ENCODE assay signal across 15 cellular contexts in the genomic region with DNA sequence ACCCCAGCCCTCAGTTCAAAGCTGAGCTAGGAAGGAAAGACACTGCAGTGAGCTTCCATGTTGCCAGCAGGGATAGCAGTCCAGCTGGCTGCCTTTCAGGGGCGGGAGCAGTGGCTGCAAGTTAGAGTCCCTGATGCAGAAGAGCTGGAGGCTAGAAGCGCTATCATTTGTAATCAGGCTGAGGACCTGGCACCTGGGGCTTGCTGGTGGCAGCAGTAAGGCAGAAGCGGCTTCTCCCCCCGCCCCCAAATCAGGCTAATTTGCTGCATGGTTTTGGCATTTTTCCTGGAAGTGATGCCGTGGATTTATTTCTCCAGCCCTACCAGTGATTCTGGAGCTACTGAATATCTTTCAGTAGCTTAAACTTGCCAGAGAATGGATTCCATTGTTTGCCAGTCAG.
DNase-seq lines count a peak whose midpoint lies in the region; ATAC-seq, FAIRE-seq and TF ChIP-seq lines count a peak whose summit lies in the region.
"Had no signal": no experiment of that assay in that cellular context is flagged by ENCODE, and none has a peak within 500 bp of the region (broad histone marks: within the 10 kb centered on the region; RNA-seq: fewer than 3 reads in every experiment).

No MANE protein-coding gene starts in this region.

- peak; percentile 24 for DNase-seq in COR-L47 (lab: John Stamatoyannopoulos, UW)
- DNase-seq in IMR-90, result peak; percentile 6
- DNase-seq in H1 (ENCODE audit: low read depth in 1 of 2, low spot score in 2 of 2), result no peak
- peak; percentile 2 for DNase-seq in neural progenitor cell (ENCODE audit: low spot score)
- no peak for DNase-seq in hepatocyte (ENCODE audit: low spot score)
- DNase-seq in left lung, result no peak
- DNase-seq in WERI-Rb-1, result no peak
- DNase-seq: activated CD4-positive, alpha-beta T cell treated with anti-CD3 and anti-CD28 coated beads for 36 hours; activated CD8-positive, alpha-beta memory T cell treated with anti-CD3 and anti-CD28 coated beads, Interleukin-2, amount 50 U/mL, for 4 hours; activated naive CD4-positive, alpha-beta T cell treated with Interleukin-2 at 50 U/mL for 16 hours; DMS79; naive thymus-derived CD8-positive, alpha-beta T cell; T-helper 17 cell had no signal

- WGBS in IMR-90 (ENCODE audit: extremely low coverage in 2 of 2, insufficient read length in 1 of 2), 2 experiments, result 25% methylated on average over 2 of the region's 5 CpGs; no CpG with 5 or more reads in 1 of the 2 experiments
- 81% methylated on average over 4 of the region's 5 CpGs; no CpG with 5 or more reads in 1 of the 2 experiments for WGBS in H1 (ENCODE audit: extremely low coverage in 1 of 2, insufficient coverage in 1 of 2, insufficient read length in 1 of 2, insufficient replicate concordance in 2 of 2, low coverage in 1 of 2, low lambda C conversion rate in 2 of 2, missing lambda C conversion rate in 1 of 2), 2 experiments
- whole genome bisulfite sequencing in hepatocyte (ENCODE audit: low lambda C conversion rate, missing lambda C conversion rate), result 61% methylated on average over 5 of the region's 5 CpGs

- no peak overlapping the region for H3K9ac ChIP-seq in IMR-90 (ENCODE audit: low read depth, low read length)
- no peak overlapping the region for H3K9ac ChIP-seq in H1 (replicated peaks in 1 of 4; ENCODE audit: extremely low read depth in 1 of 4, low read depth in 3 of 4, low read length in 3 of 4)
- H3K9ac ChIP-seq in neural progenitor cell, result no peak overlapping the region
- H3K9ac ChIP-seq: BLaER1 had no signal

- H2AK9ac ChIP-seq in IMR-90 (replicated peaks; ENCODE audit: low read depth, low read length, poor library complexity), result no peak overlapping the region

- TF ChIP-seq POLR2A in IMR-90 (IDR thresholded peaks at IDR 0.05; ENCODE audit: low read depth, low read length) (no peak), H1 (IDR thresholded peaks at IDR 0.05; ENCODE audit: control extremely low read depth in 1 of 2, low read depth in 2 of 2, low read length in 2 of 2) (no peak)

- no peak overlapping the region for H4K91ac ChIP-seq in IMR-90 (ENCODE audit: insufficient read depth, low read depth, low read length)
- H4K91ac ChIP-seq in H1 (replicated peaks; ENCODE audit: insufficient read length, low read length), result no peak overlapping the region

- no peaks in the 10 kb centered on the region for H3K4me1 Mint-ChIP-seq in neural progenitor cell
- H3K4me1 Mint-ChIP-seq: activated CD4-positive, alpha-beta T cell treated with anti-CD3 and anti-CD28 coated beads for 36 hours; brain; naive thymus-derived CD8-positive, alpha-beta T cell; T-helper 17 cell had no signal

- no peak overlapping the region for H2AK5ac ChIP-seq in IMR-90 (ENCODE audit: low read depth, low read length)
- H2AK5ac ChIP-seq in H1 (ENCODE audit: low read depth, low read length), result no peak overlapping the region

- no peaks in the 10 kb centered on the region for H3K27me3 ChIP-seq in IMR-90 (ENCODE audit: control insufficient read depth, insufficient read depth, low read length)
- H3K27me3 ChIP-seq in H1 (replicated peaks in 1 of 4; ENCODE audit: control insufficient read depth in 3 of 4, extremely low read depth in 1 of 4, insufficient read depth in 3 of 4, low read length in 3 of 4), result no peaks in the 10 kb centered on the region
- no peaks in the 10 kb centered on the region for H3K27me3 ChIP-seq in neural progenitor cell
- no peaks in the 10 kb centered on the region for H3K27me3 ChIP-seq in hepatocyte
- H3K27me3 ChIP-seq in left lung, result no peaks in the 10 kb centered on the region
- H3K27me3 ChIP-seq in WERI-Rb-1 (ENCODE audit: insufficient read depth, low read depth, severe bottlenecking), result peaks cover 2% of the 10 kb centered on the region

- H3F3A ChIP-seq in neural progenitor cell (ENCODE audit: low read depth), result no peaks in the 10 kb centered on the region

- H3K27me3 Mint-ChIP-seq in neural progenitor cell (ENCODE audit: insufficient read depth, low read depth), result peaks cover 4% of the 10 kb centered on the region
- H3K27me3 Mint-ChIP-seq: activated CD4-positive, alpha-beta T cell treated with anti-CD3 and anti-CD28 coated beads for 36 hours; brain; naive thymus-derived CD8-positive, alpha-beta T cell; T-helper 17 cell had no signal

- TF ChIP-seq RAD21 in IMR-90 (IDR thresholded peaks at IDR 0.05; ENCODE audit: low read length), result no peak
- no peak for TF ChIP-seq RAD21 in H1 (IDR thresholded peaks at IDR 0.05 in 1 of 2, conservative IDR thresholded peaks at IDR 0.05 in 1 of 2; ENCODE audit: low read depth in 2 of 2, low read length in 2 of 2)

- H3K4me3 ChIP-seq in IMR-90 (ENCODE audit: insufficient read depth, low read depth, low read length), result no peak overlapping the region
- no peak overlapping the region for H3K4me3 ChIP-seq in H1 (ENCODE audit: extremely low read depth in 1 of 4, insufficient read depth in 2 of 4, low read depth in 3 of 4, low read length in 4 of 4)
- H3K4me3 ChIP-seq in neural progenitor cell, result no peak overlapping the region
- H3K4me3 ChIP-seq in hepatocyte, result no peak overlapping the region
- H3K4me3 ChIP-seq in left lung, result no peak overlapping the region
- H3K4me3 ChIP-seq in WERI-Rb-1 (ENCODE audit: low read depth, low read length), result no peak overlapping the region
- H3K4me3 ChIP-seq: BLaER1 had no signal

- H3K9me3 ChIP-seq in IMR-90 (ENCODE audit: control insufficient read depth, insufficient read depth, low read length) (peaks cover 2% of the 10 kb centered on the region; the same call in 1 of the 2 replicates), H1 (ENCODE audit: insufficient read depth in 2 of 2, low read depth in 1 of 2, low read length in 1 of 2) (no peaks in the 10 kb centered on the region), neural progenitor cell (ENCODE audit: low read depth) (peaks cover 6% of the 10 kb centered on the region), hepatocyte (ENCODE audit: low read depth) (no peaks in the 10 kb centered on the region), left lung (no peaks in the 10 kb centered on the region), WERI-Rb-1 (ENCODE audit: severe bottlenecking) (no peaks in the 10 kb centered on the region)

- no peak for TF ChIP-seq EP300 in H1 (IDR thresholded peaks at IDR 0.05; ENCODE audit: borderline replicate concordance in 1 of 2, low read depth in 2 of 2, low read length in 2 of 2)

- no peak overlapping the region for H2BK12ac ChIP-seq in H1 (ENCODE audit: low read depth, low read length)

- no peak overlapping the region for H2BK5ac ChIP-seq in IMR-90 (ENCODE audit: low read depth, low read length, poor library complexity, severe bottlenecking)
- H2BK5ac ChIP-seq in H1 (ENCODE audit: low read depth, low read length), result no peak overlapping the region

- dilution Hi-C loops in IMR-90 (cut with HindIII; ENCODE audit: low sequenced_read_pairs, unreplicated experiment), result no loop called here

- H2BK15ac ChIP-seq in IMR-90 (ENCODE audit: low read depth, low read length), result no peak overlapping the region
- no peak overlapping the region for H2BK15ac ChIP-seq in H1 (ENCODE audit: low read length)

- no peak overlapping the region for H3K27ac Mint-ChIP-seq in neural progenitor cell
- H3K27ac Mint-ChIP-seq: activated CD4-positive, alpha-beta T cell treated with anti-CD3 and anti-CD28 coated beads for 36 hours; brain; naive thymus-derived CD8-positive, alpha-beta T cell; T-helper 17 cell had no signal

- CTCF ChIA-PET in IMR-90 (lab: Yijun Ruan, JAX) (no interaction called here), H1 (lab: Charles Lee; ENCODE audit: partially characterized antibody) (no interaction called here)

- POLR2A ChIA-PET in IMR-90 (lab: Charles Lee; ENCODE audit: unreplicated experiment), result no interaction called here
- POLR2A ChIA-PET in H1 (lab: Charles Lee; ENCODE audit: partially characterized antibody), result no interaction called here

- H3K36me3 ChIP-seq in IMR-90 (ENCODE audit: control insufficient read depth, insufficient read depth, low read length) (no peaks in the 10 kb centered on the region), H1 (ENCODE audit: control insufficient read depth in 2 of 4, insufficient read depth in 4 of 4, low read length in 3 of 4) (no peaks in the 10 kb centered on the region), neural progenitor cell (no peaks in the 10 kb centered on the region), hepatocyte (replicated peaks; ENCODE audit: insufficient read depth, low read depth) (no peaks in the 10 kb centered on the region), left lung (no peaks in the 10 kb centered on the region), WERI-Rb-1 (no peaks in the 10 kb centered on the region)
- H3K36me3 ChIP-seq: BLaER1 had no signal

- H3K27ac ChIP-seq in IMR-90 (ENCODE audit: insufficient read depth, low read length) (no peak overlapping the region), H1 (ENCODE audit: low read depth, low read length) (no peak overlapping the region), neural progenitor cell (no peak overlapping the region), hepatocyte (no peak overlapping the region), left lung (no peak overlapping the region), WERI-Rb-1 (no peak overlapping the region)
- H3K27ac ChIP-seq: BLaER1 had no signal

- no peaks in the 10 kb centered on the region for H3K9me2 ChIP-seq in hepatocyte (replicated peaks; ENCODE audit: insufficient read depth)

- H3K9me1 ChIP-seq in IMR-90 (ENCODE audit: insufficient read depth, low read length), result no peaks in the 10 kb centered on the region

- H3K36me3 Mint-ChIP-seq in neural progenitor cell, result no peaks in the 10 kb centered on the region
- H3K36me3 Mint-ChIP-seq: brain; naive thymus-derived CD8-positive, alpha-beta T cell had no signal

- H4K8ac ChIP-seq in IMR-90 (ENCODE audit: low read depth in 2 of 2, low read length in 2 of 2) (no peak overlapping the region), H1 (ENCODE audit: extremely low read depth, insufficient read depth, low read length) (no peak overlapping the region)

- H2BK20ac ChIP-seq in IMR-90 (ENCODE audit: low read depth, low read length) (no peak overlapping the region), H1 (ENCODE audit: low read length) (no peak overlapping the region)

- H3K9me3 Mint-ChIP-seq in neural progenitor cell, result no peaks in the 10 kb centered on the region

- in situ Hi-C loops in IMR-90 (cut with MboI; ENCODE audit: low sequenced_read_pairs), result no loop called here

- BruUV-seq in IMR-90 (replicated peaks; lab: Mats Ljungman, UMichigan), result no TSS peak

- intact Hi-C loops in IMR-90 (cut with micrococcal nuclease), result no loop called here
- intact Hi-C loops in left lung (cut with DNase I), result no loop called here

- ATAC-seq in IMR-90 (ENCODE audit: low read depth) (no peak), left lung (no peak)
- ATAC-seq: activated CD4-positive, alpha-beta T cell treated with anti-CD3 and anti-CD28 coated beads for 36 hours; naive thymus-derived CD8-positive, alpha-beta T cell; T-helper 17 cell had no signal

- no peak overlapping the region for H3K18ac ChIP-seq in IMR-90 (ENCODE audit: low read depth, low read length)
- no peak overlapping the region for H3K18ac ChIP-seq in H1 (ENCODE audit: extremely low read depth, low read length)

- H3K4me2 ChIP-seq in IMR-90 (ENCODE audit: low read depth, low read length), result no peak overlapping the region
- no peak overlapping the region for H3K4me2 ChIP-seq in H1 (ENCODE audit: insufficient read depth in 1 of 2, low read depth in 2 of 2, low read length in 2 of 2)
- H3K4me2 ChIP-seq in neural progenitor cell, result no peak overlapping the region
- H3K4me2 ChIP-seq in hepatocyte, result no peak overlapping the region
- H3K4me2 ChIP-seq: BLaER1 had no signal

- TF ChIP-seq CTCF in IMR-90 (conservative IDR thresholded peaks at IDR 0.05; ENCODE audit: low read depth, low read length) (no peak), H1 (IDR thresholded peaks at IDR 0.05; ENCODE audit: control extremely low read depth in 1 of 3, insufficient read depth in 1 of 3, low read depth in 1 of 3, low read length in 3 of 3) (no peak), neural progenitor cell (IDR thresholded peaks at IDR 0.05) (no peak), hepatocyte (IDR thresholded peaks at IDR 0.05; ENCODE audit: poor library complexity) (no peak), left lung (IDR thresholded peaks at IDR 0.05) (no peak), WERI-Rb-1 (IDR thresholded peaks at IDR 0.05; ENCODE audit: low read depth, low read length) (no peak)

- no peak for FAIRE-seq in H1 (lab: Jason Lieb, UNC)

- H3K4ac ChIP-seq in IMR-90 (ENCODE audit: low read depth, low read length), result no peak overlapping the region
- H3K4ac ChIP-seq in H1 (replicated peaks; ENCODE audit: insufficient read length, low read depth, low read length), result no peak overlapping the region

- H3K4me3 Mint-ChIP-seq in neural progenitor cell, result no peak overlapping the region
- H3K4me3 Mint-ChIP-seq: activated CD4-positive, alpha-beta T cell treated with anti-CD3 and anti-CD28 coated beads for 36 hours; brain; naive thymus-derived CD8-positive, alpha-beta T cell; T-helper 17 cell had no signal

- H3K56ac ChIP-seq in IMR-90 (ENCODE audit: extremely low read depth, insufficient read depth, low read length), result no peak overlapping the region
- no peak overlapping the region for H3K56ac ChIP-seq in H1 (replicated peaks; ENCODE audit: insufficient read length, low read depth, low read length)

- no peak overlapping the region for H3K14ac ChIP-seq in IMR-90 (replicated peaks; ENCODE audit: low read depth, low read length)
- H3K14ac ChIP-seq in H1 (ENCODE audit: insufficient read length), result no peak overlapping the region

- no peaks in the 10 kb centered on the region for H3K79me1 ChIP-seq in IMR-90 (ENCODE audit: low read depth in 1 of 2, low read length in 2 of 2)
- H3K79me1 ChIP-seq in H1 (ENCODE audit: low read depth, low read length), result no peaks in the 10 kb centered on the region

- no peak overlapping the region for H2BK120ac ChIP-seq in IMR-90 (ENCODE audit: low read depth, low read length)
- H2BK120ac ChIP-seq in H1 (replicated peaks; ENCODE audit: low read depth, low read length), result no peak overlapping the region

- peak overlapping the region; percentile 19 for H2AFZ ChIP-seq in IMR-90 (replicated peaks; ENCODE audit: low read length, poor library complexity)
- H2AFZ ChIP-seq in H1 (ENCODE audit: low read length), result peak overlapping the region; percentile 44; the same call in 1 of the 2 replicates
- H2AFZ ChIP-seq in neural progenitor cell (replicated peaks), result no peak overlapping the region
- H2AFZ ChIP-seq in hepatocyte, result no peak overlapping the region

- H3K23me2 ChIP-seq in H1 (ENCODE audit: low read depth, low read length), result no peaks in the 10 kb centered on the region

- H3K79me2 ChIP-seq in H1 (ENCODE audit: control insufficient read depth in 1 of 2, insufficient read depth in 2 of 2, low read length in 2 of 2) (no peaks in the 10 kb centered on the region), neural progenitor cell (ENCODE audit: low read depth) (no peaks in the 10 kb centered on the region), hepatocyte (no peaks in the 10 kb centered on the region)

- H4K5ac ChIP-seq in IMR-90 (ENCODE audit: low read depth, low read length) (no peak overlapping the region), H1 (ENCODE audit: insufficient read length, low read depth, low read length) (no peak overlapping the region)

- H3K23ac ChIP-seq in IMR-90 (ENCODE audit: low read depth, low read length) (no peak overlapping the region), H1 (ENCODE audit: insufficient read length) (no peak overlapping the region)

- H3K4me1 ChIP-seq in IMR-90 (ENCODE audit: control insufficient read depth, insufficient read depth, low read length) (no peaks in the 10 kb centered on the region), H1 (replicated peaks in 1 of 4; ENCODE audit: control insufficient read depth in 3 of 4, insufficient read depth in 4 of 4, low read length in 3 of 4) (no peaks in the 10 kb centered on the region), neural progenitor cell (no peaks in the 10 kb centered on the region), hepatocyte (ENCODE audit: insufficient read depth) (no peaks in the 10 kb centered on the region), left lung (no peaks in the 10 kb centered on the region)
- H3K4me1 ChIP-seq: BLaER1 had no signal

- H4K20me1 ChIP-seq in IMR-90 (ENCODE audit: insufficient read depth, low read length), result no peaks in the 10 kb centered on the region
- H4K20me1 ChIP-seq in H1 (replicated peaks in 1 of 2; ENCODE audit: control insufficient read depth in 1 of 2, insufficient read depth in 2 of 2, low read length in 2 of 2), result no peaks in the 10 kb centered on the region
- no peaks in the 10 kb centered on the region for H4K20me1 ChIP-seq in neural progenitor cell (ENCODE audit: low read depth)
- H4K20me1 ChIP-seq in hepatocyte (ENCODE audit: insufficient read depth, poor library complexity, severe bottlenecking), result no peaks in the 10 kb centered on the region
- H4K20me1 ChIP-seq: BLaER1 had no signal

Comparison
In these comparisons a context has a peak if more than half of its experiments do, and no peak if none do; other contexts are left out.
1. DNase-seq: peak in COR-L47 (single experiment), IMR-90 (single experiment) and neural progenitor cell (single experiment); none in H1 (0 of 2), hepatocyte (single experiment), left lung (0 of 2) and WERI-Rb-1 (single experiment).
2. H2AFZ ChIP-seq: peak in IMR-90 (single experiment) and H1 (single experiment); none in neural progenitor cell (single experiment) and hepatocyte (single experiment).